In the genomic region with DNA sequence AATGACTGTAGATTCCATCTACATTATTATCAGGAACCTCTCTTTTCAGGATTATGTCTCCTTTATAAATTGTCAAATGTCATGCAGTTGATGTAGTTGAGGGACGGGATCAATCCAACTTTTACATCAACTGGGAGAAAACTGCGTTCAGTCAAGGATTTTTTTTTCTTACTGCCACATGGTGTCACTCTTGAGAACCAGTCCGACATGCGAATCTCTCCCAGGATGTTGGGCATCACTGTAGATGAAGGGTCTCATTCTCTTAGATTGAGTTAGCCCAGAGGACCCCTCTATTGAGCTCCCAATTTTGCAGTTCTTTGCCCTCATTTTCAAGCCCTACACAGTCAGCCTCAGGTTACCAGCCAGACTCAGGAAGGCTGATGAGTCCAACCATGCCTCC, we compare ENCODE assay signal across 12 cellular contexts.
A peak's percentile ranks its signal among the peaks of the same experiment; 100 is the strongest.
DNase-seq lines count a peak whose midpoint lies in the region; ATAC-seq, FAIRE-seq and TF ChIP-seq lines count a peak whose summit lies in the region.
"Had no signal": no experiment of that assay in that cellular context is flagged by ENCODE, and none has a peak within 500 bp of the region (broad histone marks: within the 10 kb centered on the region; RNA-seq: fewer than 3 reads in every experiment).

No MANE protein-coding gene starts in this region.

- no peak overlapping the region for H3K27ac Mint-ChIP-seq in activated CD8-positive, alpha-beta T cell treated with anti-CD3 and anti-CD28 coated beads for 36 hours
- H3K27ac Mint-ChIP-seq: T-helper 1 cell treated with Interleukin-12 subunit alpha and Interleukin-12 subunit beta and Interleukin-4 antibody, amounts not matched to agents 30 μg/mL and 1 μg/mL, for 36 hours had no signal

- TF ChIP-seq CTCF in PC-3 (conservative IDR thresholded peaks at IDR 0.05; ENCODE audit: low read depth, low read length) = peak; percentile 56
- TF ChIP-seq CTCF in foreskin fibroblast (IDR thresholded peaks at IDR 0.05; ENCODE audit: low read depth, low read length) = peak; percentile 29
- no peak for TF ChIP-seq CTCF in activated CD8-positive, alpha-beta T cell treated with anti-CD3 and anti-CD28 coated beads for 36 hours (IDR thresholded peaks at IDR 0.05)

- POLR2A ChIA-PET in PC-3 (lab: Charles Lee; ENCODE audit: unreplicated experiment) = no interaction called here
- POLR2A ChIA-PET in activated CD8-positive, alpha-beta T cell treated with anti-CD3 and anti-CD28 coated beads for 36 hours (lab: Charles Lee) = no interaction called here

- CTCF ChIA-PET in PC-3 (lab: Charles Lee) = no interaction called here
- CTCF ChIA-PET in activated CD8-positive, alpha-beta T cell treated with anti-CD3 and anti-CD28 coated beads for 36 hours (lab: Charles Lee) = no interaction called here

- H3K4me1 ChIP-seq in PC-3 (ENCODE audit: insufficient read depth, low read length) = no peaks in the 10 kb centered on the region

- no peaks in the 10 kb centered on the region for H4K20me1 ChIP-seq in PC-3 (ENCODE audit: low read length)

- H3K4me3 ChIP-seq in PC-3 (ENCODE audit: low read length) (no peak overlapping the region), foreskin fibroblast (ENCODE audit: low read depth in 1 of 2, low read length in 2 of 2) (no peak overlapping the region)

- H3K36me3 ChIP-seq in PC-3 (ENCODE audit: low read depth, low read length) = no peaks in the 10 kb centered on the region
- H3K36me3 ChIP-seq: neutrophil had no signal

- no peaks in the 10 kb centered on the region for H3F3A ChIP-seq in PC-3 (ENCODE audit: low read length, unreplicated experiment)

- peaks cover 58% of the 10 kb centered on the region for H3K27me3 ChIP-seq in PC-3 (ENCODE audit: low read length)
- H3K27me3 ChIP-seq: neutrophil had no signal

- intact Hi-C loops in PC-3 (cut with micrococcal nuclease) = loop anchor here (1.0 kb wide), 1 partner anchor 243 kb away; no protein-coding TSS in a partner anchor
- intact Hi-C loops in activated CD8-positive, alpha-beta T cell treated with anti-CD3 and anti-CD28 coated beads for 36 hours (cut with micrococcal nuclease) = loop anchor here (10.0 kb wide), 1 partner anchor 242 kb away; no protein-coding TSS in a partner anchor

- no peaks in the 10 kb centered on the region for H3K79me2 ChIP-seq in PC-3 (ENCODE audit: low read length)

- no peaks in the 10 kb centered on the region for H3K36me3 Mint-ChIP-seq in activated CD8-positive, alpha-beta T cell treated with anti-CD3 and anti-CD28 coated beads for 36 hours (ENCODE audit: low read depth)

- no TSS peak for BruUV-seq in PC-3 (replicated peaks; lab: Mats Ljungman, UMichigan)

- H2AFZ ChIP-seq in PC-3 (ENCODE audit: low read length) = no peak overlapping the region

- no peaks in the 10 kb centered on the region for H3K9me3 Mint-ChIP-seq in activated CD8-positive, alpha-beta T cell treated with anti-CD3 and anti-CD28 coated beads for 36 hours
- H3K9me3 Mint-ChIP-seq: T-helper 1 cell treated with Interleukin-12 subunit alpha and Interleukin-12 subunit beta and Interleukin-4 antibody, amounts not matched to agents 30 μg/mL and 1 μg/mL, for 36 hours had no signal

- no peak overlapping the region for H3K4me3 Mint-ChIP-seq in activated CD8-positive, alpha-beta T cell treated with anti-CD3 and anti-CD28 coated beads for 36 hours
- H3K4me3 Mint-ChIP-seq: T-helper 1 cell treated with Interleukin-12 subunit alpha and Interleukin-12 subunit beta and Interleukin-4 antibody, amounts not matched to agents 30 μg/mL and 1 μg/mL, for 36 hours had no signal

- peak; percentile 17 for FAIRE-seq in GM12892 (lab: Jason Lieb, UNC)
- FAIRE-seq: colon, G401.6 had no signal

- no peaks in the 10 kb centered on the region for H3K9me3 ChIP-seq in PC-3 (ENCODE audit: low read length)
- H3K9me3 ChIP-seq: neutrophil had no signal

- H3K9ac ChIP-seq in PC-3 (ENCODE audit: low read length) = no peak overlapping the region

- DNase-seq in A172 (ENCODE audit: low spot score) (peak; percentile 12), GM12892 (ENCODE audit: insufficient read length) (no peak), PC-3 (peak; percentile 26), foreskin fibroblast (no peak), AG08396 (ENCODE audit: low spot score) (no peak)
- no peak for DNase-seq in activated CD8-positive, alpha-beta T cell treated with anti-CD3 and anti-CD28 coated beads for 36 hours

- no peak for ATAC-seq in PC-3
- no peak for ATAC-seq in activated CD8-positive, alpha-beta T cell treated with anti-CD3 and anti-CD28 coated beads for 36 hours
- no peak for ATAC-seq in HG03139 (IDR thresholded peaks at IDR 0.05; ENCODE audit: unreplicated experiment)
- no peak for ATAC-seq in HG03135 (IDR thresholded peaks at IDR 0.05; ENCODE audit: unreplicated experiment)

- H3K27ac ChIP-seq in PC-3 (ENCODE audit: low read length) = no peak overlapping the region
- H3K27ac ChIP-seq: neutrophil had no signal

- no peak overlapping the region for H3K4me2 ChIP-seq in PC-3 (ENCODE audit: low read length)

- no peaks in the 10 kb centered on the region for H3K27me3 Mint-ChIP-seq in activated CD8-positive, alpha-beta T cell treated with anti-CD3 and anti-CD28 coated beads for 36 hours

- no peaks in the 10 kb centered on the region for H3K9me2 ChIP-seq in PC-3 (replicated peaks; ENCODE audit: low read length)

- no peaks in the 10 kb centered on the region for H3K4me1 Mint-ChIP-seq in activated CD8-positive, alpha-beta T cell treated with anti-CD3 and anti-CD28 coated beads for 36 hours (ENCODE audit: low read depth)

- TF ChIP-seq POLR2A in GM12892 (IDR thresholded peaks at IDR 0.05; ENCODE audit: low read depth, low read length) = no peak

Comparison
In these comparisons a context has a peak if more than half of its experiments do, and no peak if none do; other contexts are left out.
1. DNase-seq: peak in A172 (single experiment) and PC-3 (single experiment); none in GM12892 (single experiment), foreskin fibroblast (0 of 2), AG08396 (single experiment) and activated CD8-positive, alpha-beta T cell treated with anti-CD3 and anti-CD28 coated beads for 36 hours (single experiment).